Comparison of ENCODE assay signal across 11 cellular contexts in genomic region chr12:52531563-52532300, GRCh38. TPM values are rescaled to one million over a fixed set of nuclear protein-coding genes. Genes with fewer than 3 reads are reported as not detected.
DNase-seq lines count a peak whose midpoint lies in the region; ATAC-seq and TF ChIP-seq lines count a peak whose summit lies in the region.
"Had no signal": no experiment of that assay in that cellular context is flagged by ENCODE, and none has a peak within 500 bp of the region (broad histone marks: within the 10 kb centered on the region; RNA-seq: fewer than 3 reads in every experiment).

No MANE protein-coding gene starts in this region.

- peak overlapping the region; percentile 58 for H2BK5ac ChIP-seq in neuronal stem cell (ENCODE audit: low read length)

- H3K4me2 ChIP-seq in OCI-LY3 (ENCODE audit: low read length) (peak overlapping the region; percentile 73), neuronal stem cell (ENCODE audit: insufficient read depth, low read length, poor library complexity, severe bottlenecking) (no peak overlapping the region)

- H3K4me1 Mint-ChIP-seq in natural killer cell treated with Interleukin-12 subunit alpha and Interleukin-12 subunit beta and Interleukin-15 and Interleukin-18, amount 100 ng/mL, for 72 hours (ENCODE audit: low read depth in 2 of 2) = peaks cover 4 to 25% of the 10 kb centered on the region in 2 donors
- peaks cover 26 to 35% of the 10 kb centered on the region in 2 donors for H3K4me1 Mint-ChIP-seq in natural killer cell
- H3K4me1 Mint-ChIP-seq: CD4-positive, alpha-beta memory T cell had no signal

- H3K23ac ChIP-seq in neuronal stem cell (ENCODE audit: low read depth, low read length, poor library complexity) = peak overlapping the region; percentile 13

- no peaks in the 10 kb centered on the region for H4K20me1 ChIP-seq in OCI-LY3 (ENCODE audit: insufficient read depth, low read length)

- peaks cover 0 to 3% of the 10 kb centered on the region in 2 donors for H3K27me3 Mint-ChIP-seq in natural killer cell treated with Interleukin-12 subunit alpha and Interleukin-12 subunit beta and Interleukin-15 and Interleukin-18, amount 100 ng/mL, for 72 hours
- H3K27me3 Mint-ChIP-seq in natural killer cell (ENCODE audit: low read depth in 2 of 2) = peaks cover 3 to 10% of the 10 kb centered on the region in 2 donors

- DNase-seq in natural killer cell treated with Interleukin-12 subunit alpha and Interleukin-12 subunit beta and Interleukin-15 and Interleukin-18, amount 100 ng/mL, for 72 hours (ENCODE audit: low spot score) = peak; percentile 3
- DNase-seq in natural killer cell (no peak), neuronal stem cell (ENCODE audit: low spot score) (no peak), AG08396 (ENCODE audit: low spot score) (no peak), GOT3 (lab: John Stamatoyannopoulos, UW) (no peak)
- DNase-seq in activated CD4-positive, CD25-positive, alpha-beta regulatory T cell treated with anti-CD3 and anti-CD28 coated beads, Interleukin-2, amount 50 U/mL, for 72 hours = no peak
- no peak for DNase-seq in activated T-cell treated with anti-CD3 and anti-CD28 coated beads, Interleukin-2, amount 50 U/mL, for 48 hours
- DNase-seq: CD4-positive, alpha-beta memory T cell; H9 had no signal

- H3K4ac ChIP-seq in neuronal stem cell (ENCODE audit: low read length) = no peak overlapping the region

- H3K4me3 ChIP-seq in OCI-LY3 (ENCODE audit: low read length) = peak overlapping the region; percentile 39; the same call in 1 of the 2 replicates
- H3K4me3 ChIP-seq in neuronal stem cell (ENCODE audit: low read length in 2 of 2) = peak overlapping the region in 1 of 2 donors; percentile 22

- H3K79me1 ChIP-seq in neuronal stem cell (ENCODE audit: low read depth, low read length) = no peaks in the 10 kb centered on the region

- peak overlapping the region; percentile 30 for H2BK12ac ChIP-seq in neuronal stem cell (ENCODE audit: low read length)

- no peaks in the 10 kb centered on the region for H3K79me2 ChIP-seq in OCI-LY3 (ENCODE audit: low read length)

- no peak for ATAC-seq in natural killer cell treated with Interleukin-12 subunit alpha and Interleukin-12 subunit beta and Interleukin-15 and Interleukin-18, amount 100 ng/mL, for 72 hours
- ATAC-seq in natural killer cell = no peak

- no peaks in the 10 kb centered on the region for H3K36me3 Mint-ChIP-seq in natural killer cell treated with Interleukin-12 subunit alpha and Interleukin-12 subunit beta and Interleukin-15 and Interleukin-18, amount 100 ng/mL, for 72 hours
- no peaks in the 10 kb centered on the region for H3K36me3 Mint-ChIP-seq in natural killer cell
- H3K36me3 Mint-ChIP-seq: CD4-positive, alpha-beta memory T cell had no signal

- intact Hi-C loops in natural killer cell (cut with micrococcal nuclease) = no loop called here

- no CpG with 5 or more reads among the region's 18 CpGs for WGBS in neuronal stem cell (ENCODE audit: extremely low coverage in 2 of 2, insufficient read length in 2 of 2, insufficient replicate concordance in 1 of 2), 2 donors

- peak overlapping the region; percentile 17 for H2AK5ac ChIP-seq in neuronal stem cell (ENCODE audit: low read depth, low read length)

- no peaks in the 10 kb centered on the region for H3K9me3 ChIP-seq in OCI-LY3 (ENCODE audit: insufficient read depth, low read length)
- H3K9me3 ChIP-seq in neuronal stem cell (replicated peaks in 1 of 2; ENCODE audit: control insufficient read depth in 2 of 2, insufficient read depth in 1 of 2, low read depth in 1 of 2, low read length in 2 of 2) = no peaks in the 10 kb centered on the region

- no peak overlapping the region for H3K4me3 Mint-ChIP-seq in natural killer cell treated with Interleukin-12 subunit alpha and Interleukin-12 subunit beta and Interleukin-15 and Interleukin-18, amount 100 ng/mL, for 72 hours
- no peak overlapping the region for H3K4me3 Mint-ChIP-seq in natural killer cell
- H3K4me3 Mint-ChIP-seq: CD4-positive, alpha-beta memory T cell; H9 had no signal

- peak overlapping the region; percentile 49 for H3K27ac ChIP-seq in OCI-LY3 (ENCODE audit: low read length)
- no peak overlapping the region for H3K27ac ChIP-seq in neuronal stem cell (replicated peaks; ENCODE audit: low read length)

- H3K9me3 Mint-ChIP-seq in natural killer cell treated with Interleukin-12 subunit alpha and Interleukin-12 subunit beta and Interleukin-15 and Interleukin-18, amount 100 ng/mL, for 72 hours = no peaks in the 10 kb centered on the region
- no peaks in the 10 kb centered on the region for H3K9me3 Mint-ChIP-seq in natural killer cell
- H3K9me3 Mint-ChIP-seq: CD4-positive, alpha-beta memory T cell; H9 had no signal

- H3K36me3 ChIP-seq in OCI-LY3 (replicated peaks; ENCODE audit: low read depth, low read length) (no peaks in the 10 kb centered on the region), neuronal stem cell (replicated peaks in 1 of 2; ENCODE audit: control insufficient read depth in 2 of 2, insufficient read depth in 2 of 2, low read length in 2 of 2) (no peaks in the 10 kb centered on the region)

- H4K8ac ChIP-seq in neuronal stem cell (ENCODE audit: low read depth, low read length) = no peak overlapping the region

- peak overlapping the region; percentile 56 for H3K18ac ChIP-seq in neuronal stem cell (ENCODE audit: low read length)

- H3K4me1 ChIP-seq in OCI-LY3 (ENCODE audit: low read length) (peaks cover 43% of the 10 kb centered on the region), neuronal stem cell (ENCODE audit: control insufficient read depth in 2 of 2, insufficient read depth in 1 of 2, low read depth in 1 of 2, low read length in 2 of 2) (no peaks in the 10 kb centered on the region)

- peak overlapping the region; percentile 19; the same call in 1 of the 2 replicates for H3K9ac ChIP-seq in OCI-LY3 (ENCODE audit: low read length)
- peak overlapping the region; percentile 39 for H3K9ac ChIP-seq in neuronal stem cell (ENCODE audit: low read depth, low read length, poor library complexity)

- peak overlapping the region; percentile 42 for H3K14ac ChIP-seq in neuronal stem cell (ENCODE audit: low read length)

- H2BK15ac ChIP-seq in neuronal stem cell (ENCODE audit: low read length) = no peak overlapping the region

- no peak overlapping the region for H2BK120ac ChIP-seq in neuronal stem cell (ENCODE audit: low read depth, low read length)

- H2AFZ ChIP-seq in OCI-LY3 (ENCODE audit: low read depth, low read length) (no peak overlapping the region), neuronal stem cell (ENCODE audit: low read length) (no peak overlapping the region)

- H3K27ac Mint-ChIP-seq in natural killer cell treated with Interleukin-12 subunit alpha and Interleukin-12 subunit beta and Interleukin-15 and Interleukin-18, amount 100 ng/mL, for 72 hours = no peak overlapping the region
- H3K27ac Mint-ChIP-seq in natural killer cell = no peak overlapping the region
- H3K27ac Mint-ChIP-seq: CD4-positive, alpha-beta memory T cell had no signal

- H3K27me3 ChIP-seq in OCI-LY3 (ENCODE audit: low read depth, low read length) = no peaks in the 10 kb centered on the region
- no peaks in the 10 kb centered on the region for H3K27me3 ChIP-seq in neuronal stem cell (ENCODE audit: control insufficient read depth in 3 of 3, insufficient read depth in 3 of 3, low read depth in 1 of 3, low read length in 3 of 3)

- H4K91ac ChIP-seq in neuronal stem cell (ENCODE audit: low read depth, low read length, poor library complexity) = no peak overlapping the region

- TF ChIP-seq CTCF in natural killer cell (IDR thresholded peaks at IDR 0.05) (no peak), OCI-LY3 (IDR thresholded peaks at IDR 0.05; ENCODE audit: low read depth, low read length) (no peak)

RNA-seq across cellular contexts. Expression of gene KRT5, which starts 11.5 kb away (rescaled TPM):
- not detected for total RNA-seq in natural killer cell treated with Interleukin-12 subunit alpha and Interleukin-12 subunit beta and Interleukin-15 and Interleukin-18, amount 100 ng/mL, for 72 hours
- total RNA-seq in natural killer cell = under 1 TPM in 2 of 3 donors, not detected in 1; 0.40 to 0.70 TPM
- not detected for polyA plus RNA-seq in neuronal stem cell (2013, experiment 1 of 2)
- polyA plus RNA-seq in neuronal stem cell (2013, experiment 2 of 2) = not detected
- total RNA-seq: CD4-positive, alpha-beta memory T cell; H9 had no signal
- polyA plus RNA-seq: AG04450; CD4-positive, alpha-beta memory T cell had no signal

RNA-seq across cellular contexts. Expression of gene KRT71, which starts 21.2 kb away (rescaled TPM):
- total RNA-seq in natural killer cell treated with Interleukin-12 subunit alpha and Interleukin-12 subunit beta and Interleukin-15 and Interleukin-18, amount 100 ng/mL, for 72 hours = not detected
- not detected for total RNA-seq in natural killer cell
- not detected for polyA plus RNA-seq in neuronal stem cell (2013, experiment 1 of 2)
- not detected for polyA plus RNA-seq in neuronal stem cell (2013, experiment 2 of 2)
- total RNA-seq: CD4-positive, alpha-beta memory T cell; H9 had no signal
- polyA plus RNA-seq: AG04450; CD4-positive, alpha-beta memory T cell had no signal

RNA-seq across cellular contexts. Expression of gene KRT6A, which starts 38.7 kb away (rescaled TPM):
- total RNA-seq in natural killer cell treated with Interleukin-12 subunit alpha and Interleukin-12 subunit beta and Interleukin-15 and Interleukin-18, amount 100 ng/mL, for 72 hours = not detected
- total RNA-seq in natural killer cell = not detected
- polyA plus RNA-seq in neuronal stem cell (2013, experiment 1 of 2) = not detected
- not detected for polyA plus RNA-seq in neuronal stem cell (2013, experiment 2 of 2)
- total RNA-seq: CD4-positive, alpha-beta memory T cell; H9 had no signal
- polyA plus RNA-seq: AG04450; CD4-positive, alpha-beta memory T cell had no signal

RNA-seq across cellular contexts. Expression of gene KRT74, which starts 41.9 kb away (rescaled TPM):
- not detected for total RNA-seq in natural killer cell treated with Interleukin-12 subunit alpha and Interleukin-12 subunit beta and Interleukin-15 and Interleukin-18, amount 100 ng/mL, for 72 hours
- 1 to 10 TPM in 1 of 3 donors, under 1 TPM in 2; 0.38 to 1.2 (median 0.38) TPM for total RNA-seq in natural killer cell
- polyA plus RNA-seq in neuronal stem cell (2013, experiment 1 of 2) = not detected
- polyA plus RNA-seq in neuronal stem cell (2013, experiment 2 of 2) = not detected
- total RNA-seq: CD4-positive, alpha-beta memory T cell; H9 had no signal
- polyA plus RNA-seq: AG04450; CD4-positive, alpha-beta memory T cell had no signal

RNA-seq across cellular contexts. Expression of gene KRT6C, which starts 58.1 kb away (rescaled TPM):
- not detected for total RNA-seq in natural killer cell treated with Interleukin-12 subunit alpha and Interleukin-12 subunit beta and Interleukin-15 and Interleukin-18, amount 100 ng/mL, for 72 hours
- total RNA-seq in natural killer cell = not detected
- polyA plus RNA-seq in neuronal stem cell (2013, experiment 1 of 2) = not detected
- not detected for polyA plus RNA-seq in neuronal stem cell (2013, experiment 2 of 2)
- total RNA-seq: CD4-positive, alpha-beta memory T cell; H9 had no signal
- polyA plus RNA-seq: AG04450; CD4-positive, alpha-beta memory T cell had no signal
